Comparison of ENCODE assay signal across 9 cellular contexts in genomic region chr11:121366970-121367369, GRCh38.
DNase-seq lines count a peak whose midpoint lies in the region; ATAC-seq and TF ChIP-seq lines count a peak whose summit lies in the region.
"Had no signal": no experiment of that assay in that cellular context is flagged by ENCODE, and none has a peak within 500 bp of the region (broad histone marks: within the 10 kb centered on the region; RNA-seq: fewer than 3 reads in every experiment).

No MANE protein-coding gene starts in this region.

- ATAC-seq in HG02981 (IDR thresholded peaks at IDR 0.05; ENCODE audit: unreplicated experiment) (peak; percentile 24), body of pancreas (no peak)
- ATAC-seq in activated T-helper 17 cell treated with anti-CD3 and anti-CD28 coated beads, Interleukin-2, amount 50 U/mL, for 72 hours (replicated peaks): no peak

- H3K9me3 Mint-ChIP-seq in activated CD4-positive, alpha-beta T cell treated with anti-CD3 and anti-CD28 coated beads, Interleukin-2, amount 10 ng/mL, durations not matched to agents 7 days and 5 days: peaks cover 14% of the 10 kb centered on the region
- H3K9me3 Mint-ChIP-seq in activated T-helper 17 cell treated with anti-CD3 and anti-CD28 coated beads, Interleukin-2, amount 50 U/mL, for 72 hours: no peaks in the 10 kb centered on the region

- CTCF ChIA-PET in activated CD4-positive, alpha-beta T cell treated with anti-CD3 and anti-CD28 coated beads, Interleukin-2, amount 10 ng/mL, durations not matched to agents 7 days and 5 days (lab: Charles Lee): interaction anchor here (1.1 to 2.9 kb wide), 5 partner anchors 9 to 86 kb away, joined by 3 to 11 read pairs (median 4); partner anchors contain the start of gene SORL1-AS1

- DNase-seq in activated CD4-positive, alpha-beta T cell treated with anti-CD3 and anti-CD28 coated beads, Interleukin-2, amount 10 ng/mL, durations not matched to agents 7 days and 5 days: no peak
- DNase-seq in activated CD4-positive, alpha-beta T cell treated with anti-CD3 and anti-CD28 coated beads for 48 hours: no peak
- no peak for DNase-seq in spleen
- DNase-seq in foreskin fibroblast: no peak
- DNase-seq in dermis blood vessel endothelial cell: no peak
- no peak for DNase-seq in body of pancreas

- H3K36me3 ChIP-seq in spleen (no peaks in the 10 kb centered on the region), body of pancreas (replicated peaks in 1 of 2; ENCODE audit: insufficient read depth in 1 of 2, low read depth in 2 of 2) (no peaks in the 10 kb centered on the region)

- H3K27me3 ChIP-seq in spleen (replicated peaks in 1 of 7) (no peaks in the 10 kb centered on the region), body of pancreas (no peaks in the 10 kb centered on the region)

- H3K27me3 Mint-ChIP-seq in activated CD4-positive, alpha-beta T cell treated with anti-CD3 and anti-CD28 coated beads, Interleukin-2, amount 10 ng/mL, durations not matched to agents 7 days and 5 days: no peaks in the 10 kb centered on the region
- no peaks in the 10 kb centered on the region for H3K27me3 Mint-ChIP-seq in activated T-helper 17 cell treated with anti-CD3 and anti-CD28 coated beads, Interleukin-2, amount 50 U/mL, for 72 hours

- intact Hi-C loops in spleen (cut with DNase I; ENCODE audit: low total_unique reads): no loop called here
- intact Hi-C loops in body of pancreas (cut with DNase I): no loop called here

- H3K4me3 ChIP-seq in spleen (peak overlapping the region in 2 of 8 donors; percentile 17 to 38), foreskin fibroblast (ENCODE audit: low read depth in 1 of 2, low read length in 2 of 2) (no peak overlapping the region), body of pancreas (no peak overlapping the region)

- WGBS in spleen, 5 donors: 29 to 44% (median 37%) methylated on average over 3 of the region's 3 CpGs
- 47 to 50% methylated on average over 3 of the region's 3 CpGs for WGBS in body of pancreas, 2 donors

- POLR2A ChIA-PET in activated CD4-positive, alpha-beta T cell treated with anti-CD3 and anti-CD28 coated beads, Interleukin-2, amount 10 ng/mL, durations not matched to agents 7 days and 5 days (lab: Charles Lee): no interaction called here

- no peak for TF ChIP-seq CTCF in spleen (IDR thresholded peaks at IDR 0.05 in 8 of 11, conservative IDR thresholded peaks at IDR 0.05 in 3 of 11)
- no peak for TF ChIP-seq CTCF in foreskin fibroblast (IDR thresholded peaks at IDR 0.05; ENCODE audit: low read depth, low read length)
- no peak for TF ChIP-seq CTCF in body of pancreas (IDR thresholded peaks at IDR 0.05)

- H3K9me3 ChIP-seq in spleen (no peaks in the 10 kb centered on the region), body of pancreas (no peaks in the 10 kb centered on the region)

- H3K4me3 Mint-ChIP-seq in activated CD4-positive, alpha-beta T cell treated with anti-CD3 and anti-CD28 coated beads, Interleukin-2, amount 10 ng/mL, durations not matched to agents 7 days and 5 days: no peak overlapping the region
- peak overlapping the region; percentile 57 for H3K4me3 Mint-ChIP-seq in activated T-helper 17 cell treated with anti-CD3 and anti-CD28 coated beads, Interleukin-2, amount 50 U/mL, for 72 hours

- H3K36me3 Mint-ChIP-seq in activated CD4-positive, alpha-beta T cell treated with anti-CD3 and anti-CD28 coated beads, Interleukin-2, amount 10 ng/mL, durations not matched to agents 7 days and 5 days (ENCODE audit: low read depth): peaks cover 15% of the 10 kb centered on the region
- no peaks in the 10 kb centered on the region for H3K36me3 Mint-ChIP-seq in activated T-helper 17 cell treated with anti-CD3 and anti-CD28 coated beads, Interleukin-2, amount 50 U/mL, for 72 hours (ENCODE audit: low read depth)

- peaks cover 36% of the 10 kb centered on the region for H3K4me1 Mint-ChIP-seq in activated CD4-positive, alpha-beta T cell treated with anti-CD3 and anti-CD28 coated beads, Interleukin-2, amount 10 ng/mL, durations not matched to agents 7 days and 5 days
- H3K4me1 Mint-ChIP-seq in activated T-helper 17 cell treated with anti-CD3 and anti-CD28 coated beads, Interleukin-2, amount 50 U/mL, for 72 hours: peaks cover 12% of the 10 kb centered on the region

- peak overlapping the region; percentile 88 for H3K27ac Mint-ChIP-seq in activated CD4-positive, alpha-beta T cell treated with anti-CD3 and anti-CD28 coated beads, Interleukin-2, amount 10 ng/mL, durations not matched to agents 7 days and 5 days
- peak overlapping the region; percentile 61 for H3K27ac Mint-ChIP-seq in activated T-helper 17 cell treated with anti-CD3 and anti-CD28 coated beads, Interleukin-2, amount 50 U/mL, for 72 hours

- H3K4me1 ChIP-seq in spleen (peaks cover 9 to 42% (median 22%) of the 10 kb centered on the region in 6 donors), body of pancreas (no peaks in the 10 kb centered on the region)

- TF ChIP-seq POLR2A in spleen (IDR thresholded peaks at IDR 0.05) (no peak), body of pancreas (IDR thresholded peaks at IDR 0.05) (no peak)

- H3K27ac ChIP-seq in spleen (peak overlapping the region in 7 of 8 donors; percentile 16 to 71 (median 56)), body of pancreas (no peak overlapping the region)
- H3K27ac ChIP-seq: C4-2B had no signal

Comparison
In these comparisons a context has a peak if more than half of its experiments do, and no peak if none do; other contexts are left out.
1. H3K27ac ChIP-seq: peak in spleen (7 of 8); none in body of pancreas (0 of 4).